ENCODE assay signal across 28 cellular contexts in the genomic region with DNA sequence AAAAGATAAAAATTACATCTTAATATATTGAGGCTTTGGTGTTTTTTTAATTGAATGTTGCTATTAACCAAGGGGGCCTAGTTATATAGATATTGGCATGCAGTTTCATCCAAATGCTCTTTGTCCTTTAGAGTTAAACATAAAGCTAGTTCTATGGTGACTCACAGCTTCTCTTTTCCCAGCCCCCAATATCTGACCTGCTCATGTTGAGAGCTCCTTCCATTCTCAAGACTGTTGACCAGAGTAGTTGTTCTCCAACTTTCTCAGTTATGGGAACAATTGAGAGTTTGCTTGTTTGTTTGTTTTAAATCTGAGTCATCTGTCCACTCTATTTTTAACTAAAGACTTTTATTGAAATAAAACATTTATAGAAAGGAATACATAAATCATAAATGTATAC. TPM values are rescaled to one million over a fixed set of nuclear protein-coding genes. Genes with fewer than 3 reads are reported as not detected.
A peak's percentile ranks its signal among the peaks of the same experiment; 100 is the strongest.
DNase-seq lines count a peak whose midpoint lies in the region; ATAC-seq, FAIRE-seq and TF ChIP-seq lines count a peak whose summit lies in the region.
"Had no signal": no experiment of that assay in that cellular context is flagged by ENCODE, and none has a peak within 500 bp of the region (broad histone marks: within the 10 kb centered on the region; RNA-seq: fewer than 3 reads in every experiment).

No MANE protein-coding gene starts in this region.

- H3K27ac Mint-ChIP-seq in activated CD8-positive, alpha-beta T cell treated with anti-CD3 and anti-CD28 coated beads for 36 hours = no peak overlapping the region
- H3K27ac Mint-ChIP-seq in activated CD4-positive, alpha-beta memory T cell treated with anti-CD3 and anti-CD28 coated beads, Interleukin-2, amount 10 ng/mL, durations not matched to agents 7 days and 5 days = no peak overlapping the region
- H3K27ac Mint-ChIP-seq: activated naive CD8-positive, alpha-beta T cell; neural progenitor cell; stimulated activated naive CD8-positive, alpha-beta T cell treated with anti-CD3 and anti-CD28 coated beads, Interleukin-15, Interleukin-2, amounts not matched to agents 100 ng/mL and 50 ng/mL, for 24 hours had no signal

- no peak overlapping the region for H3K9ac ChIP-seq in HepG2 (ENCODE audit: insufficient read depth, low read depth, low read length)
- H3K9ac ChIP-seq: neural progenitor cell had no signal

- in situ Hi-C loops in HepG2 (cut with HindIII; ENCODE audit: extremely low pct_ligation_motif_present, low pct_unique_long_range_greater_than_20kb) = no loop called here
- in situ Hi-C loops in astrocyte of the spinal cord (cut with HindIII; ENCODE audit: low sequenced_read_pairs) = no loop called here

- FAIRE-seq in HepG2 (lab: Jason Lieb, UNC) = no peak
- FAIRE-seq in D721Med (lab: Jason Lieb, UNC) = no peak
- FAIRE-seq: A204.1, astrocyte, keratinocyte had no signal

- H4K20me1 ChIP-seq in HepG2 (ENCODE audit: insufficient read depth, low read length) (no peaks in the 10 kb centered on the region), hepatocyte (ENCODE audit: insufficient read depth, poor library complexity, severe bottlenecking) (no peaks in the 10 kb centered on the region)

- POLR2A ChIA-PET in HepG2 (lab: Yijun Ruan, JAX) = no interaction called here
- POLR2A ChIA-PET in activated CD8-positive, alpha-beta T cell treated with anti-CD3 and anti-CD28 coated beads for 36 hours (lab: Charles Lee) = no interaction called here
- POLR2A ChIA-PET in activated CD4-positive, alpha-beta memory T cell treated with anti-CD3 and anti-CD28 coated beads, Interleukin-2, amount 10 ng/mL, durations not matched to agents 7 days and 5 days (lab: Charles Lee) = no interaction called here

- no peaks in the 10 kb centered on the region for H3K36me3 ChIP-seq in HepG2 (replicated peaks in 1 of 2; ENCODE audit: control insufficient read depth in 1 of 2, insufficient read depth in 2 of 2, low read length in 2 of 2)
- H3K36me3 ChIP-seq in right lobe of liver = no peaks in the 10 kb centered on the region
- no peaks in the 10 kb centered on the region for H3K36me3 ChIP-seq in hepatocyte (replicated peaks; ENCODE audit: insufficient read depth, low read depth)
- H3K36me3 ChIP-seq: BE2C, gastroesophageal sphincter, neural progenitor cell, thyroid gland had no signal

- no TSS peak for BruUV-seq in HepG2 (replicated peaks; lab: Mats Ljungman, UMichigan)

- H3K9me3 ChIP-seq in HepG2 (ENCODE audit: low read length) (no peaks in the 10 kb centered on the region), right lobe of liver (no peaks in the 10 kb centered on the region), hepatocyte (ENCODE audit: low read depth) (no peaks in the 10 kb centered on the region)
- H3K9me3 ChIP-seq: BE2C, gastroesophageal sphincter, thyroid gland had no signal

- H3K4me1 Mint-ChIP-seq in activated CD8-positive, alpha-beta T cell treated with anti-CD3 and anti-CD28 coated beads for 36 hours (ENCODE audit: low read depth) = no peaks in the 10 kb centered on the region
- no peaks in the 10 kb centered on the region for H3K4me1 Mint-ChIP-seq in activated CD4-positive, alpha-beta memory T cell treated with anti-CD3 and anti-CD28 coated beads, Interleukin-2, amount 10 ng/mL, durations not matched to agents 7 days and 5 days
- H3K4me1 Mint-ChIP-seq: neural progenitor cell had no signal

- H3K9me2 ChIP-seq in hepatocyte (replicated peaks; ENCODE audit: insufficient read depth) = no peaks in the 10 kb centered on the region

- no peak for TF ChIP-seq RAD21 in HepG2 (CRISPR knock-in tag; IDR thresholded peaks at IDR 0.05)

- H3K27me3 ChIP-seq in HepG2 (ENCODE audit: control insufficient read depth in 1 of 2, insufficient read depth in 2 of 2, low read length in 2 of 2) = no peaks in the 10 kb centered on the region
- H3K27me3 ChIP-seq in right lobe of liver = no peaks in the 10 kb centered on the region
- H3K27me3 ChIP-seq in hepatocyte = no peaks in the 10 kb centered on the region
- H3K27me3 ChIP-seq: BE2C, gastroesophageal sphincter, neural progenitor cell, thyroid gland had no signal

- H3K79me2 ChIP-seq in HepG2 (ENCODE audit: insufficient read depth, low read length) (no peaks in the 10 kb centered on the region), hepatocyte (no peaks in the 10 kb centered on the region)

- no peaks in the 10 kb centered on the region for H3K27me3 Mint-ChIP-seq in activated CD8-positive, alpha-beta T cell treated with anti-CD3 and anti-CD28 coated beads for 36 hours
- no peaks in the 10 kb centered on the region for H3K27me3 Mint-ChIP-seq in activated CD4-positive, alpha-beta memory T cell treated with anti-CD3 and anti-CD28 coated beads, Interleukin-2, amount 10 ng/mL, durations not matched to agents 7 days and 5 days
- H3K27me3 Mint-ChIP-seq: stimulated activated naive CD8-positive, alpha-beta T cell treated with anti-CD3 and anti-CD28 coated beads, Interleukin-15, Interleukin-2, amounts not matched to agents 100 ng/mL and 50 ng/mL, for 24 hours had no signal

- no peak for DNase-seq in HepG2 (ENCODE audit: low spot score)
- no peak for DNase-seq in right lobe of liver
- peak; percentile 44 for DNase-seq in astrocyte of the spinal cord (ENCODE audit: low read depth, low spot score)
- DNase-seq in hepatocyte (ENCODE audit: low spot score) = peak; percentile 50
- DNase-seq in activated CD8-positive, alpha-beta T cell treated with anti-CD3 and anti-CD28 coated beads for 36 hours = no peak
- DNase-seq in D721Med (ENCODE audit: insufficient read length, low spot score) = no peak
- no peak for DNase-seq in cardiac septum (ENCODE audit: low spot score)
- DNase-seq in activated CD4-positive, alpha-beta memory T cell treated with anti-CD3 and anti-CD28 coated beads, Interleukin-2, amount 10 ng/mL, durations not matched to agents 7 days and 5 days = no peak
- DNase-seq: activated CD4-positive, alpha-beta T cell treated with anti-CD3 and anti-CD28 coated beads, Interleukin-2, amount 50 U/mL, for 1 hour; BE2C; COR-L47; NCI-H1417; NCI-H2081; NCI-H345; NCI-H748 treated with DMSO at 0.1 percent for 48 hours; RPMI8226; thyroid gland had no signal

- no peak for TF ChIP-seq POLR2A in HepG2 (IDR thresholded peaks at IDR 0.05; ENCODE audit: insufficient read depth in 1 of 2, low read depth in 2 of 2, low read length in 2 of 2)
- TF ChIP-seq POLR2A in right lobe of liver (IDR thresholded peaks at IDR 0.05) = no peak

- ATAC-seq in HepG2 = peak; percentile 56; the same call in 1 of the 3 replicates
- no peak for ATAC-seq in right lobe of liver
- no peak for ATAC-seq in activated CD8-positive, alpha-beta T cell treated with anti-CD3 and anti-CD28 coated beads for 36 hours
- ATAC-seq: gastroesophageal sphincter, HCT116, sciatic nerve had no signal

- no peak for TF ChIP-seq CTCF in HepG2 (CRISPR knock-in tag; IDR thresholded peaks at IDR 0.05)
- no peak for TF ChIP-seq CTCF in right lobe of liver (IDR thresholded peaks at IDR 0.05)
- TF ChIP-seq CTCF in astrocyte of the spinal cord (IDR thresholded peaks at IDR 0.05; ENCODE audit: low read depth, low read length) = no peak
- TF ChIP-seq CTCF in hepatocyte (IDR thresholded peaks at IDR 0.05; ENCODE audit: poor library complexity) = no peak
- TF ChIP-seq CTCF in activated CD8-positive, alpha-beta T cell treated with anti-CD3 and anti-CD28 coated beads for 36 hours (IDR thresholded peaks at IDR 0.05) = no peak
- TF ChIP-seq CTCF in D721Med (IDR thresholded peaks at IDR 0.05; ENCODE audit: insufficient read depth, missing control alignments) = no peak

- H3K4me1 ChIP-seq in HepG2 (ENCODE audit: insufficient read depth, low read length) = peaks cover 25% of the 10 kb centered on the region
- no peaks in the 10 kb centered on the region for H3K4me1 ChIP-seq in right lobe of liver
- H3K4me1 ChIP-seq in hepatocyte (ENCODE audit: insufficient read depth) = peaks cover 20% of the 10 kb centered on the region
- H3K4me1 ChIP-seq: BE2C, gastroesophageal sphincter, neural progenitor cell, thyroid gland had no signal

- no peak overlapping the region for H3K27ac ChIP-seq in HepG2 (ENCODE audit: extremely low read length, insufficient read depth, low read length)
- no peak overlapping the region for H3K27ac ChIP-seq in right lobe of liver
- H3K27ac ChIP-seq in hepatocyte = peak overlapping the region; percentile 87
- H3K27ac ChIP-seq: gastroesophageal sphincter, HL-60, neural progenitor cell, thyroid gland had no signal

- CTCF ChIA-PET in HepG2 (lab: Yijun Ruan, JAX; ENCODE audit: low intra/inter-chr PET ratio, low total read pairs) = no interaction called here
- CTCF ChIA-PET in activated CD8-positive, alpha-beta T cell treated with anti-CD3 and anti-CD28 coated beads for 36 hours (lab: Charles Lee) = no interaction called here
- CTCF ChIA-PET in activated CD4-positive, alpha-beta memory T cell treated with anti-CD3 and anti-CD28 coated beads, Interleukin-2, amount 10 ng/mL, durations not matched to agents 7 days and 5 days (lab: Charles Lee) = no interaction called here

- no peaks in the 10 kb centered on the region for H3K36me3 Mint-ChIP-seq in activated CD8-positive, alpha-beta T cell treated with anti-CD3 and anti-CD28 coated beads for 36 hours (ENCODE audit: low read depth)
- no peaks in the 10 kb centered on the region for H3K36me3 Mint-ChIP-seq in activated CD4-positive, alpha-beta memory T cell treated with anti-CD3 and anti-CD28 coated beads, Interleukin-2, amount 10 ng/mL, durations not matched to agents 7 days and 5 days (ENCODE audit: low read depth)
- H3K36me3 Mint-ChIP-seq: activated naive CD8-positive, alpha-beta T cell; neural progenitor cell had no signal

- TF ChIP-seq EP300 in HepG2 (IDR thresholded peaks at IDR 0.05; ENCODE audit: low read depth in 2 of 2, low read length in 2 of 2) (no peak), HepG2 (CRISPR knock-in tag; IDR thresholded peaks at IDR 0.05; ENCODE audit: borderline replicate concordance) (no peak)

- H3K4me3 Mint-ChIP-seq in activated CD8-positive, alpha-beta T cell treated with anti-CD3 and anti-CD28 coated beads for 36 hours = no peak overlapping the region
- no peak overlapping the region for H3K4me3 Mint-ChIP-seq in activated CD4-positive, alpha-beta memory T cell treated with anti-CD3 and anti-CD28 coated beads, Interleukin-2, amount 10 ng/mL, durations not matched to agents 7 days and 5 days
- H3K4me3 Mint-ChIP-seq: activated naive CD8-positive, alpha-beta T cell; neural progenitor cell; stimulated activated naive CD8-positive, alpha-beta T cell treated with anti-CD3 and anti-CD28 coated beads, Interleukin-15, Interleukin-2, amounts not matched to agents 100 ng/mL and 50 ng/mL, for 24 hours had no signal

- H3K4me3 ChIP-seq in HepG2 (replicated peaks in 1 of 3; ENCODE audit: insufficient read depth in 1 of 3, low read depth in 2 of 3, low read length in 3 of 3) (no peak overlapping the region), right lobe of liver (no peak overlapping the region), astrocyte of the spinal cord (ENCODE audit: low read depth, low read length) (no peak overlapping the region), hepatocyte (no peak overlapping the region)
- H3K4me3 ChIP-seq: gastroesophageal sphincter, lung, neural progenitor cell, thyroid gland had no signal

- H2AFZ ChIP-seq in HepG2 (ENCODE audit: low read length) (no peak overlapping the region), hepatocyte (no peak overlapping the region)
- H2AFZ ChIP-seq: neural progenitor cell had no signal

- H3K4me2 ChIP-seq in HepG2 (ENCODE audit: low read depth, low read length) (no peak overlapping the region), hepatocyte (peak overlapping the region; percentile 18)
- H3K4me2 ChIP-seq: neural progenitor cell had no signal

- intact Hi-C loops in HepG2 (cut with micrococcal nuclease; ENCODE audit: unreplicated experiment) = no loop called here
- intact Hi-C loops in right lobe of liver (cut with DNase I) = no loop called here
- intact Hi-C loops in activated CD8-positive, alpha-beta T cell treated with anti-CD3 and anti-CD28 coated beads for 36 hours (cut with micrococcal nuclease) = no loop called here
- intact Hi-C loops in cardiac septum (cut with DNase I) = no loop called here

- H3K9me3 Mint-ChIP-seq in activated CD8-positive, alpha-beta T cell treated with anti-CD3 and anti-CD28 coated beads for 36 hours = no peaks in the 10 kb centered on the region
- H3K9me3 Mint-ChIP-seq in activated CD4-positive, alpha-beta memory T cell treated with anti-CD3 and anti-CD28 coated beads, Interleukin-2, amount 10 ng/mL, durations not matched to agents 7 days and 5 days = peaks cover 2% of the 10 kb centered on the region
- H3K9me3 Mint-ChIP-seq: stimulated activated naive CD8-positive, alpha-beta T cell treated with anti-CD3 and anti-CD28 coated beads, Interleukin-15, Interleukin-2, amounts not matched to agents 100 ng/mL and 50 ng/mL, for 24 hours had no signal

RNA-seq across cellular contexts. Expression of gene RARB, which starts 15.8 kb away (rescaled TPM):
- not detected in 2 replicates for total RNA-seq in HepG2 (2016; rRNA removed; fragmentation: Illumina TruSeq; extraction: Trizol)
- not detected in 2 replicates for total RNA-seq in HepG2 (2016; cell fraction: cytosol; rRNA removed; fragmentation: Illumina TruSeq; extraction: Trizol; ENCODE audit: low read depth)
- total RNA-seq in HepG2 (2016; cell fraction: insoluble cytoplasmic fraction; rRNA removed; fragmentation: Illumina TruSeq; extraction: Trizol) = not detected in 2 replicates
- not detected in 2 replicates for total RNA-seq in HepG2 (2016; cell fraction: membrane; rRNA removed; fragmentation: Illumina TruSeq; extraction: Trizol)
- not detected in 2 replicates for total RNA-seq in HepG2 (2016; cell fraction: nucleus; rRNA removed; fragmentation: Illumina TruSeq; extraction: Trizol)
- polyA plus RNA-seq in HepG2 (2011; rRNA removed) = 0.16 TPM in 1 of 2 replicates, not detected in the other
- polyA plus RNA-seq in HepG2 (2011; cell fraction: cytosol; rRNA removed) = 0.04 TPM in 1 of 2 replicates, not detected in the other
- 0.05 TPM in 1 of 2 replicates, not detected in the other for polyA plus RNA-seq in HepG2 (2011; cell fraction: nucleus; rRNA removed)
- polyA plus RNA-seq in HepG2 (2012) = 0.07 TPM in 1 of 2 replicates, not detected in the other
- not detected in 2 replicates for polyA plus RNA-seq in HepG2 (2016; cell fraction: cytosol; fragmentation: Illumina TruSeq; extraction: Trizol; ENCODE audit: low read depth)
- polyA plus RNA-seq in HepG2 (2016; cell fraction: insoluble cytoplasmic fraction; fragmentation: Illumina TruSeq; extraction: Trizol; ENCODE audit: low read depth) = not detected in 2 replicates
- not detected in 2 replicates for polyA plus RNA-seq in HepG2 (2016; cell fraction: membrane; fragmentation: Illumina TruSeq; extraction: Trizol; ENCODE audit: low read depth)
- polyA plus RNA-seq in HepG2 (2016; cell fraction: nucleus; fragmentation: Illumina TruSeq; extraction: Trizol; ENCODE audit: insufficient read depth, low read depth) = not detected in 2 replicates
- polyA minus RNA-seq in HepG2 (2011; rRNA and poly(A)+ RNA removed; ENCODE audit: low replicate concordance) = not detected in 2 replicates
- not detected in 2 replicates for polyA minus RNA-seq in HepG2 (2011; cell fraction: cytosol; rRNA and poly(A)+ RNA removed)
- polyA minus RNA-seq in HepG2 (2011; cell fraction: nucleus; rRNA and poly(A)+ RNA removed) = 0.26 and 0.75 TPM in 2 replicates
- total RNA-seq in right lobe of liver = 1 to 10 TPM; 1.2 to 2.8 (median 2.1) TPM
- total RNA-seq in hepatocyte = 30.7 and 33.0 TPM in 2 replicates
- 20.2 and 22.2 TPM in 2 replicates for polyA plus RNA-seq in hepatocyte
- not detected for total RNA-seq in activated CD8-positive, alpha-beta T cell treated with anti-CD3 and anti-CD28 coated beads for 36 hours
- total RNA-seq in cardiac septum = 20.3 TPM
- not detected for total RNA-seq in activated CD4-positive, alpha-beta memory T cell treated with anti-CD3 and anti-CD28 coated beads, Interleukin-2, amount 10 ng/mL, durations not matched to agents 7 days and 5 days

Comparison
In these comparisons a context has a peak if more than half of its experiments do, and no peak if none do; other contexts are left out.
1. DNase-seq: peak in astrocyte of the spinal cord (single experiment) and hepatocyte (single experiment); none in HepG2 (single experiment), right lobe of liver (0 of 3), activated CD8-positive, alpha-beta T cell treated with anti-CD3 and anti-CD28 coated beads for 36 hours (single experiment), D721Med (single experiment), cardiac septum (single experiment) and activated CD4-positive, alpha-beta memory T cell treated with anti-CD3 and anti-CD28 coated beads, Interleukin-2, amount 10 ng/mL, durations not matched to agents 7 days and 5 days (single experiment).